8 cellular contexts compared by ENCODE assay signal in genomic region chr5:32444946-32445758, GRCh38. TPM values are rescaled to one million over a fixed set of nuclear protein-coding genes. Genes with fewer than 3 reads are reported as not detected.
DNase-seq lines count a peak whose midpoint lies in the region; ATAC-seq and TF ChIP-seq lines count a peak whose summit lies in the region.

No MANE protein-coding gene starts in this region.

- no peaks in the 10 kb centered on the region for H3K27me3 ChIP-seq in CD4-positive, alpha-beta T cell (ENCODE audit: control insufficient read depth, insufficient read depth, low read length)
- H3K27me3 ChIP-seq in MM.1S (replicated peaks; ENCODE audit: insufficient read depth, low read length) = peaks cover 7% of the 10 kb centered on the region
- no peaks in the 10 kb centered on the region for H3K27me3 ChIP-seq in naive thymus-derived CD4-positive, alpha-beta T cell (ENCODE audit: control insufficient read depth in 2 of 2, insufficient read depth in 2 of 2, low read length in 2 of 2)

- H3K4me2 ChIP-seq in MM.1S (ENCODE audit: low read depth, low read length) = peak overlapping the region; percentile 96

- no peak for TF ChIP-seq CTCF in CD4-positive, alpha-beta T cell (IDR thresholded peaks at IDR 0.05)
- no peak for TF ChIP-seq CTCF in MM.1S (IDR thresholded peaks at IDR 0.05; ENCODE audit: low read length)

- peak in 2 of 10 experiments; percentile 1 for DNase-seq in CD4-positive, alpha-beta T cell
- DNase-seq in MM.1S = no peak
- DNase-seq in central memory CD8-positive, alpha-beta T cell (ENCODE audit: low spot score in 2 of 2) = no peak
- DNase-seq in naive thymus-derived CD4-positive, alpha-beta T cell = peak in 2 of 9 donors; percentile 4 to 5
- DNase-seq in T1000 (lab: John Stamatoyannopoulos, UW) = no peak
- no peak for DNase-seq in HuH-7 (ENCODE audit: low spot score)
- DNase-seq in activated CD4-positive, alpha-beta T cell treated with anti-CD3 and anti-CD28 coated beads, Interleukin-2, amount 50 U/mL, for 48 hours = no peak
- no peak for DNase-seq in NCI-H446 (lab: John Stamatoyannopoulos, UW)

- POLR2A ChIA-PET in CD4-positive, alpha-beta T cell (lab: Charles Lee) = interaction anchor here (0.6 to 1.7 kb wide), 10 partner anchors 10 to 273 kb away, joined by 3 to 20 read pairs (median 6); partner anchors contain the start of genes GOLPH3 and SUB1
- POLR2A ChIA-PET in naive thymus-derived CD4-positive, alpha-beta T cell (lab: Charles Lee) = interaction anchor here (0.6 to 1.3 kb wide), 9 partner anchors 9 to 942 kb away, joined by 3 to 5 read pairs (median 3); partner anchors contain the start of genes C5orf22, DROSHA and SUB1

- no peaks in the 10 kb centered on the region for H3K9me2 ChIP-seq in MM.1S (replicated peaks; ENCODE audit: insufficient read depth, low read length)

- peak overlapping the region; percentile 89 for H3K27ac Mint-ChIP-seq in CD4-positive, alpha-beta T cell
- peak overlapping the region; percentile 87 for H3K27ac Mint-ChIP-seq in central memory CD8-positive, alpha-beta T cell (ENCODE audit: low read depth)
- peak overlapping the region; percentile 18 to 89 (median 82) for H3K27ac Mint-ChIP-seq in naive thymus-derived CD4-positive, alpha-beta T cell

- peak overlapping the region; percentile 92; the same call in 1 of the 2 replicates for H3K9ac ChIP-seq in MM.1S (ENCODE audit: low read length)

- peaks cover 27% of the 10 kb centered on the region for H3K4me1 Mint-ChIP-seq in CD4-positive, alpha-beta T cell (ENCODE audit: low read depth)
- peaks cover 26% of the 10 kb centered on the region for H3K4me1 Mint-ChIP-seq in central memory CD8-positive, alpha-beta T cell
- peaks cover 24 to 34% (median 29%) of the 10 kb centered on the region in 7 donors for H3K4me1 Mint-ChIP-seq in naive thymus-derived CD4-positive, alpha-beta T cell

- H4K20me1 ChIP-seq in MM.1S (ENCODE audit: insufficient read depth, low read length) = peaks cover 10% of the 10 kb centered on the region

- ATAC-seq in CD4-positive, alpha-beta T cell (ENCODE audit: poor library complexity) = no peak
- no peak for ATAC-seq in central memory CD8-positive, alpha-beta T cell (replicated peaks; ENCODE audit: extremely low read depth, poor library complexity, severe bottlenecking)
- ATAC-seq in naive thymus-derived CD4-positive, alpha-beta T cell = no peak

- H3K4me3 Mint-ChIP-seq in CD4-positive, alpha-beta T cell = peak overlapping the region; percentile 93
- H3K4me3 Mint-ChIP-seq in central memory CD8-positive, alpha-beta T cell = peak overlapping the region; percentile 92
- H3K4me3 Mint-ChIP-seq in naive thymus-derived CD4-positive, alpha-beta T cell = peak overlapping the region; percentile 79 to 94 (median 90)

- intact Hi-C loops in CD4-positive, alpha-beta T cell (cut with DNase I, micrococcal nuclease) = loop anchor here (1.0 to 10.0 kb wide), 8 partner anchors 38 to 1560 kb away; partner anchors contain the start of genes MTMR12 (in 2 of the 2), AMACR (in 1 of the 2), C5orf22 (in 1 of the 2) and DROSHA (in 1 of the 2)
- intact Hi-C loops in naive thymus-derived CD4-positive, alpha-beta T cell (cut with micrococcal nuclease) = loop anchor here (1.0 to 5.0 kb wide), 12 partner anchors 38 to 1564 kb away; partner anchors contain the start of genes GOLPH3 (in 2 of the 2), SUB1 (in 2 of the 2), TARS1 (in 2 of the 2) and AMACR (in 1 of the 2)

- H3K27me3 Mint-ChIP-seq in CD4-positive, alpha-beta T cell = no peaks in the 10 kb centered on the region
- H3K27me3 Mint-ChIP-seq in central memory CD8-positive, alpha-beta T cell = no peaks in the 10 kb centered on the region
- peaks cover 0 to 20% (median 0%) of the 10 kb centered on the region in 5 donors for H3K27me3 Mint-ChIP-seq in naive thymus-derived CD4-positive, alpha-beta T cell

- no peaks in the 10 kb centered on the region for H3K9me3 Mint-ChIP-seq in CD4-positive, alpha-beta T cell
- no peaks in the 10 kb centered on the region for H3K9me3 Mint-ChIP-seq in central memory CD8-positive, alpha-beta T cell
- peaks cover 0 to 2% (median 0%) of the 10 kb centered on the region in 11 donors for H3K9me3 Mint-ChIP-seq in naive thymus-derived CD4-positive, alpha-beta T cell

- H3K36me3 Mint-ChIP-seq in CD4-positive, alpha-beta T cell (ENCODE audit: low read depth) = peaks cover 12% of the 10 kb centered on the region
- peaks cover 14% of the 10 kb centered on the region for H3K36me3 Mint-ChIP-seq in central memory CD8-positive, alpha-beta T cell (ENCODE audit: insufficient read depth)
- peaks cover 0 to 16% (median 0%) of the 10 kb centered on the region in 5 donors for H3K36me3 Mint-ChIP-seq in naive thymus-derived CD4-positive, alpha-beta T cell

- H2AFZ ChIP-seq in MM.1S (ENCODE audit: low read length) = peak overlapping the region; percentile 78

- peaks cover 19% of the 10 kb centered on the region for H3K4me1 ChIP-seq in MM.1S (ENCODE audit: low read length)
- peaks cover 15 to 20% of the 10 kb centered on the region in 2 donors for H3K4me1 ChIP-seq in naive thymus-derived CD4-positive, alpha-beta T cell (ENCODE audit: control insufficient read depth in 2 of 2, insufficient read depth in 2 of 2, low read length in 2 of 2)

- peaks cover 5% of the 10 kb centered on the region; the same call in 1 of the 2 replicates for H3F3A ChIP-seq in MM.1S (ENCODE audit: insufficient read depth, low read length)

- H3K79me2 ChIP-seq in MM.1S (ENCODE audit: low read length) = peaks cover 42% of the 10 kb centered on the region

- H3K9me3 ChIP-seq in CD4-positive, alpha-beta T cell (ENCODE audit: control insufficient read depth, low read length) = no peaks in the 10 kb centered on the region
- H3K9me3 ChIP-seq in MM.1S (replicated peaks; ENCODE audit: insufficient read depth, low read length) = no peaks in the 10 kb centered on the region
- H3K9me3 ChIP-seq in naive thymus-derived CD4-positive, alpha-beta T cell (ENCODE audit: control insufficient read depth in 2 of 3, low read length in 3 of 3) = no peaks in the 10 kb centered on the region

- H3K36me3 ChIP-seq in MM.1S (replicated peaks; ENCODE audit: insufficient read depth, low read length) = no peaks in the 10 kb centered on the region
- no peaks in the 10 kb centered on the region for H3K36me3 ChIP-seq in naive thymus-derived CD4-positive, alpha-beta T cell (ENCODE audit: control insufficient read depth in 2 of 3, insufficient read depth in 3 of 3, low read length in 3 of 3)

- peak overlapping the region; percentile 91 for H3K4me3 ChIP-seq in MM.1S (ENCODE audit: low read length)
- peak overlapping the region; percentile 67 for H3K4me3 ChIP-seq in naive thymus-derived CD4-positive, alpha-beta T cell (ENCODE audit: low read length)

- H3K27ac ChIP-seq in CD4-positive, alpha-beta T cell (ENCODE audit: low read depth, low read length) = no peak overlapping the region
- no peak overlapping the region for H3K27ac ChIP-seq in MM.1S (ENCODE audit: low read length)
- H3K27ac ChIP-seq in naive thymus-derived CD4-positive, alpha-beta T cell (ENCODE audit: low read depth, low read length) = peak overlapping the region; percentile 30

- CTCF ChIA-PET in CD4-positive, alpha-beta T cell (lab: Charles Lee) = interaction anchor here (1.3 kb wide), 1 partner anchor 145 kb away, joined by 3 read pairs; no protein-coding TSS in a partner anchor
- CTCF ChIA-PET in naive thymus-derived CD4-positive, alpha-beta T cell (lab: Charles Lee) = interaction anchor here (1.3 kb wide), 1 partner anchor 145 kb away, joined by 4 read pairs; no protein-coding TSS in a partner anchor

RNA-seq across cellular contexts. Expression of gene ZFR, which starts 0.6 kb away (rescaled TPM):
- 10 to 100 TPM; 58.8 to 61.0 TPM for total RNA-seq in CD4-positive, alpha-beta T cell
- 10 to 100 TPM; 53.4 to 59.3 (median 58.0) TPM for total RNA-seq in naive thymus-derived CD4-positive, alpha-beta T cell
- polyA plus RNA-seq in naive thymus-derived CD4-positive, alpha-beta T cell = 10 to 100 TPM; 82.2 to 91.9 TPM
